In genomic region chr11:118359295-118359958, GRCh38 we compare ENCODE assay signal across 8 cellular contexts. TPM values are rescaled to one million over a fixed set of nuclear protein-coding genes. Genes with fewer than 3 reads are reported as not detected.
DNase-seq lines count a peak whose midpoint lies in the region; ATAC-seq and TF ChIP-seq lines count a peak whose summit lies in the region.

Gene UBE4A (plus strand): TSS chr11:118359600. CDS start chr11:118365081, 5,481 bp downstream.

- H3K27ac ChIP-seq in PC-9 (0 out of 2 replicates have a peak within 1 kb of the TSS, but pooled peaks have one; percentile 25), mucosa of rectum (ENCODE audit: low read depth in 2 of 2, low read length in 2 of 2) (peak within 1 kb of the TSS; percentile 48 to 73)

- H3K9ac ChIP-seq in mucosa of rectum (ENCODE audit: low read depth in 1 of 2, low read length in 2 of 2) = peak within 1 kb of the TSS; percentile 84 to 98

- H3K9me3 ChIP-seq in PC-9 (ENCODE audit: insufficient read depth, low read depth) = no peaks in the 10 kb centered on the region
- no peaks in the 10 kb centered on the region for H3K9me3 ChIP-seq in mucosa of rectum (ENCODE audit: control insufficient read depth in 2 of 2, low read length in 2 of 2)

- peaks cover 39% of the 10 kb centered on the region for H3K79me2 ChIP-seq in PC-9 (ENCODE audit: low read depth)

- H3K36me3 ChIP-seq in PC-9 (ENCODE audit: low read depth) (peaks cover under 1% of the 10 kb centered on the region; the same call in 1 of the 2 replicates), mucosa of rectum (ENCODE audit: control insufficient read depth in 2 of 2, insufficient read depth in 2 of 2, low read length in 2 of 2) (no peaks in the 10 kb centered on the region)

- H3K4me3 ChIP-seq in Jurkat, Clone E6-1 (ENCODE audit: low read length) = peak within 1 kb of the TSS; percentile 60
- H3K4me3 ChIP-seq in PC-9 (peak within 1 kb of the TSS; percentile 85), mucosa of rectum (ENCODE audit: low read length in 2 of 2) (peak within 1 kb of the TSS; percentile 99 to 100)

- peak; percentile 86 for TF ChIP-seq POLR2A in erythroblast (IDR thresholded peaks at IDR 0.05; ENCODE audit: low read length)

- H3K27me3 ChIP-seq in PC-9 (ENCODE audit: insufficient read depth, low read depth) = no peaks in the 10 kb centered on the region
- no peaks in the 10 kb centered on the region for H3K27me3 ChIP-seq in mucosa of rectum (ENCODE audit: control insufficient read depth in 2 of 2, insufficient read depth in 2 of 2, low read length in 2 of 2)

- DNase-seq in D341Med (ENCODE audit: low spot score) (peak; percentile 93), PC-9 (peak; percentile 81 to 89), erythroblast (lab: John Stamatoyannopoulos, UW) (peak; percentile 98 to 99)
- peak; percentile 98 for DNase-seq in Jurkat, Clone E6-1 (ENCODE audit: low read depth, low spot score)
- peak; percentile 95 for DNase-seq in activated T-cell treated with anti-CD3 and anti-CD28 coated beads, Interleukin-2, amount 50 U/mL, for 1 hour
- DNase-seq in stimulated activated CD8-positive, alpha-beta memory T cell treated with anti-CD3 and anti-CD28 coated beads, Interleukin-4, amount 100 ng/mL, for 48 hours = peak; percentile 99

- H4K20me1 ChIP-seq in PC-9 (ENCODE audit: insufficient read depth) = peaks cover 7% of the 10 kb centered on the region

- no TSS peak for BruUV-seq in PC-9 (replicated peaks; lab: Mats Ljungman, UMichigan)

- intact Hi-C loops in PC-9 (cut with micrococcal nuclease; ENCODE audit: unreplicated experiment) = no loop called here

- H3K4me1 ChIP-seq in PC-9 (replicated peaks; ENCODE audit: insufficient read depth) = peaks cover 16% of the 10 kb centered on the region; the same call in 1 of the 2 replicates
- H3K4me1 ChIP-seq in mucosa of rectum (ENCODE audit: control insufficient read depth in 2 of 2, insufficient read depth in 2 of 2, low read length in 2 of 2) = peaks cover 5 to 11% of the 10 kb centered on the region in 2 donors

- peak within 1 kb of the TSS; percentile 99 for H2AFZ ChIP-seq in PC-9

- no peaks in the 10 kb centered on the region for H3K9me2 ChIP-seq in PC-9 (ENCODE audit: insufficient read depth)

- H3K4me2 ChIP-seq in PC-9 = peak within 1 kb of the TSS; percentile 96

- H3F3A ChIP-seq in PC-9 (ENCODE audit: insufficient read depth, low read depth) = peaks cover 21% of the 10 kb centered on the region; the same call in 1 of the 2 replicates

- no peak for TF ChIP-seq CTCF in PC-9 (conservative IDR thresholded peaks at IDR 0.05)

- CTCF ChIA-PET in PC-9 (lab: Charles Lee) = interaction anchor here (0.7 kb wide), 1 partner anchor 161 kb away, joined by 3 read pairs; no protein-coding TSS in a partner anchor

- POLR2A ChIA-PET in PC-9 (lab: Charles Lee; ENCODE audit: unreplicated experiment) = interaction anchor here (0.6 kb wide), 2 partner anchors 117 to 499 kb away, joined by 3 to 4 read pairs; no protein-coding TSS in a partner anchor

- ATAC-seq in GM21526 (IDR thresholded peaks at IDR 0.05; ENCODE audit: low FRiP score, unreplicated experiment) = peak; percentile 80

RNA-seq across cellular contexts. Expression of gene UBE4A, which starts in this region (rescaled TPM):
- polyA plus RNA-seq in Jurkat, Clone E6-1 (2012; ENCODE audit: insufficient read depth, insufficient read length) = 18.7 TPM
- total RNA-seq in PC-9 (2021) = 24.9 and 30.9 TPM in 2 replicates

Comparison
In these comparisons a context has a peak if more than half of its experiments do, and no peak if none do; other contexts are left out.
1. Peak in every context shown above with its lines: DNase-seq, ATAC-seq, H3K4me3 ChIP-seq and H3K27ac ChIP-seq.